28 cellular contexts compared by ENCODE assay signal in the genomic region with DNA sequence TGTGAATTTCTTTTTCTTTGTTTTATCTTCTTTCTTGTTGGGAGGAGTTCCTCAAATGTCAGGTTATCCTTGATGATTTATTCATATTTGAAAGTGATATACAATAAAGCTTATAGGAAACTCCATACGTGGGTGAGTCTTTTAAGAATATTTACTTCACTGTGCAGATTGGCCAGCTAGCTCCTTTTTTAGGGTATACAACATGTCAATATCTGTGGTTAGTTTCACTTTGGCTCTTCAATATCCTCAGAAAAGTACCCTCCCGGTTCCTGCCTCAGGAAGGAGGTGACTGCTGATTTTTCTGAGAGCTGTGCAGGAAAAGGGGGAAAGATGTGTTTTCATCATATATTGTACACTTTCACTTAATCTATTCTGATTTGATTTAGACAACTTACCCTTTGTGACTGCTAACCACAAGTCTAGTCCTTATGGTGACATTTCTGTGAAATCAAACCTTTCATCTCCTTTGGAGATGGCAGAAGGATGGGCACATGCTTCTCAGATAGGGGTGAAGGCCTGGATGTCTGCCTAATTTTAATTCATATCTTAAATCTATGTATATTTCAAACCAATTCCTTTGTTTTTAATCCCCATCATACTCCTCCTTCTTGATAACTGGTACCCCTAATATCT.
"Had no signal": no experiment of that assay in that cellular context is flagged by ENCODE, and none has a peak within 500 bp of the region (broad histone marks: within the 10 kb centered on the region; RNA-seq: fewer than 3 reads in every experiment).

No MANE protein-coding gene starts in this region.

- H3K4me2 ChIP-seq: neural progenitor cell had no signal

- H3K4me3 ChIP-seq: left lung, lower lobe of right lung, neural progenitor cell, pancreas, prostate gland, skin epidermis, tibial nerve, uterus had no signal

- H3K27ac ChIP-seq: left lung, lower lobe of right lung, neural progenitor cell, neutrophil, pancreas, prostate gland, skin epidermis, tibial nerve, uterus had no signal

- H3K27ac Mint-ChIP-seq: immature natural killer cell; naive thymus-derived CD8-positive, alpha-beta T cell; nephron; neural progenitor cell; stimulated activated naive CD8-positive, alpha-beta T cell treated with anti-CD3 and anti-CD28 coated beads, Interleukin-15, Interleukin-2, amounts not matched to agents 100 ng/mL and 50 ng/mL, for 24 hours; type B pancreatic cell had no signal

- H3K27me3 Mint-ChIP-seq: type B pancreatic cell had no signal

- H3K4me1 ChIP-seq: left lung, lower lobe of right lung, neural progenitor cell, prostate gland, uterus had no signal

- H3K27me3 ChIP-seq: left lung, neural progenitor cell, neutrophil, pancreas, tibial nerve, uterus had no signal

- H3K9me3 ChIP-seq: neutrophil, pancreas, prostate gland, uterus had no signal

- H3K36me3 ChIP-seq: left lung, lower lobe of right lung, neural progenitor cell, neutrophil, pancreas, prostate gland, tibial nerve, uterus had no signal

- DNase-seq: hypothalamus; immature natural killer cell; kidney; left colon; left lung; lower lobe of right lung; mammary epithelial cell; mesenchymal stem cell; naive thymus-derived CD8-positive, alpha-beta T cell; pancreas; posterior cingulate gyrus; retina; right cardiac atrium; stimulated activated CD4-positive, alpha-beta T cell treated with anti-CD3 and anti-CD28 coated beads, Interleukin-12 subunit alpha, Interleukin-12 subunit beta, amount 100 ng/mL, for 4 hours; stimulated activated CD4-positive, alpha-beta T cell treated with anti-CD3 and anti-CD28 coated beads, Interleukin-15, amount 100 ng/mL, for 24 hours; stimulated activated CD4-positive, alpha-beta T cell treated with anti-CD3 and anti-CD28 coated beads, Interleukin-2, amount 100 ng/mL, for 24 hours; stimulated activated CD4-positive, alpha-beta T cell treated with anti-CD3 and anti-CD28 coated beads, Interleukin-4, amount 100 ng/mL, for 1 hour; stimulated activated naive CD4-positive, alpha-beta T cell; substantia nigra; uterus had no signal

- H3K4me3 Mint-ChIP-seq: immature natural killer cell; naive thymus-derived CD8-positive, alpha-beta T cell; nephron; neural progenitor cell; stimulated activated naive CD8-positive, alpha-beta T cell treated with anti-CD3 and anti-CD28 coated beads, Interleukin-15, Interleukin-2, amounts not matched to agents 100 ng/mL and 50 ng/mL, for 24 hours; type B pancreatic cell had no signal

- H3K4me1 Mint-ChIP-seq: immature natural killer cell; naive thymus-derived CD8-positive, alpha-beta T cell; nephron; neural progenitor cell had no signal

- H3K36me3 Mint-ChIP-seq: immature natural killer cell, neural progenitor cell, type B pancreatic cell had no signal

- H2AFZ ChIP-seq: neural progenitor cell had no signal

- H3K9ac ChIP-seq: neural progenitor cell had no signal
